In the genomic region with DNA sequence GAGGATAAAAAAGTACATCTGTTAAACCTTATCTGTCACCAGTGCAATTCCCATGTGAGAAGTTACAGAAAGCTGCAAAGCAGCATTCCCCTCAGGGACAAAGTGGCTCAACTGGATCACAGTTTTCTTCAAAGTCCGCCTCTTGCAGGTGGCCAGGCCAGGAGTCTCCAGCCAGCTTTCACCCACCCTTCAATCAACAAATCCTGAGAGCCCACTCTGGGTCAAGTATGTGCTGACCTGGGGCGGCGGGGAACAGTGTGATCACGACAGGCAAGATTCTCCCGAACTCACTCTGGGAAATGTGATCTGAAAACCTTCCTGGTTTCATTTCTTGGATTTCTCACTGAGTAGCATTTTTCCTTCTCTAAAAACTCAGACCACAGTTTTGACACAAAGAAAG, we compare ENCODE assay signal across 26 cellular contexts.
"Had no signal": no experiment of that assay in that cellular context is flagged by ENCODE, and none has a peak within 500 bp of the region (broad histone marks: within the 10 kb centered on the region; RNA-seq: fewer than 3 reads in every experiment).

No MANE protein-coding gene starts in this region.

- H3K4me1 ChIP-seq: parathyroid adenoma, tibial nerve had no signal

- H3K4me3 ChIP-seq: heart right ventricle, lower lobe of right lung, right atrium auricular region, skin epidermis, tibial nerve, upper lobe of left lung had no signal

- H3K27me3 Mint-ChIP-seq: naive thymus-derived CD8-positive, alpha-beta T cell; stimulated activated memory B cell treated with anti-CD40 and anti-IgM and Interleukin-4, amounts not matched to agents 10 μg/mL and 1 μg/mL and 100 μg/mL, for 72 hours; stimulated activated naive CD8-positive, alpha-beta T cell treated with anti-CD3 and anti-CD28 coated beads, Interleukin-15, amount 100 ng/mL, for 72 hours had no signal

- H3K9me3 Mint-ChIP-seq: naive thymus-derived CD8-positive, alpha-beta T cell; nephron; neural crest cell; stimulated activated memory B cell treated with anti-CD40 and anti-IgM and Interleukin-4, amounts not matched to agents 10 μg/mL and 1 μg/mL and 100 μg/mL, for 72 hours; stimulated activated naive CD8-positive, alpha-beta T cell treated with anti-CD3 and anti-CD28 coated beads, Interleukin-15, amount 100 ng/mL, for 72 hours had no signal

- H3K9me3 ChIP-seq: heart right ventricle, lower lobe of right lung, right atrium auricular region, tibial nerve, upper lobe of left lung had no signal

- ATAC-seq: left cardiac atrium; left lobe of liver; lower lobe of right lung; naive thymus-derived CD8-positive, alpha-beta T cell; sciatic nerve; stimulated activated memory B cell treated with anti-CD40 and anti-IgM and Interleukin-4, amounts not matched to agents 10 μg/mL and 1 μg/mL and 100 μg/mL, for 72 hours; stimulated activated naive CD8-positive, alpha-beta T cell treated with anti-CD3 and anti-CD28 coated beads, Interleukin-15, amount 100 ng/mL, for 72 hours had no signal

- H3K4me3 Mint-ChIP-seq: naive thymus-derived CD8-positive, alpha-beta T cell; nephron; neural crest cell; stimulated activated memory B cell treated with anti-CD40 and anti-IgM and Interleukin-4, amounts not matched to agents 10 μg/mL and 1 μg/mL and 100 μg/mL, for 72 hours; stimulated activated naive CD8-positive, alpha-beta T cell treated with anti-CD3 and anti-CD28 coated beads, Interleukin-15, amount 100 ng/mL, for 72 hours had no signal

- H3K27me3 ChIP-seq: heart right ventricle, right atrium auricular region, tibial nerve, upper lobe of left lung had no signal

- H3K9ac ChIP-seq: parathyroid adenoma had no signal

- H2AFZ ChIP-seq: parathyroid adenoma had no signal

- H3K4me1 Mint-ChIP-seq: nephron; neural crest cell; stimulated activated memory B cell treated with anti-CD40 and anti-IgM and Interleukin-4, amounts not matched to agents 10 μg/mL and 1 μg/mL and 100 μg/mL, for 72 hours; stimulated activated naive CD8-positive, alpha-beta T cell treated with anti-CD3 and anti-CD28 coated beads, Interleukin-15, amount 100 ng/mL, for 72 hours had no signal

- H3K27ac ChIP-seq: lower lobe of right lung, parathyroid adenoma, skin epidermis, tibial nerve, upper lobe of left lung had no signal

- DNase-seq: heart right ventricle; hippocampal formation; kidney glomerular epithelial cell; left cardiac atrium; lower lobe of right lung; mammary epithelial cell; mesenchymal stem cell; naive thymus-derived CD8-positive, alpha-beta T cell; nucleus accumbens; stimulated activated CD4-positive, alpha-beta T cell treated with anti-CD3 and anti-CD28 coated beads, Interleukin-1b, Interleukin-23, amount 100 ng/mL, for 48 hours; stimulated activated CD4-positive, alpha-beta T cell treated with anti-CD3 and anti-CD28 coated beads, Interleukin-2, amount 100 ng/mL, for 48 hours; stimulated activated CD4-positive, alpha-beta T cell treated with anti-CD3 and anti-CD28 coated beads, Interleukin-4, amount 100 ng/mL, for 4 hours; stimulated activated CD8-positive, alpha-beta memory T cell treated with anti-CD3 and anti-CD28 coated beads, Interleukin-4, amount 100 ng/mL, for 48 hours; stimulated activated naive CD4-positive, alpha-beta T cell treated with Interleukin-2 at 50 U/mL for 16 hours; stimulated activated naive CD8-positive, alpha-beta T cell treated with anti-CD3 and anti-CD28 coated beads, Interleukin-15, amount 100 ng/mL, for 72 hours; substantia nigra had no signal

- H3K79me2 ChIP-seq: parathyroid adenoma had no signal
